25 cellular contexts compared by ENCODE assay signal in the genomic region with DNA sequence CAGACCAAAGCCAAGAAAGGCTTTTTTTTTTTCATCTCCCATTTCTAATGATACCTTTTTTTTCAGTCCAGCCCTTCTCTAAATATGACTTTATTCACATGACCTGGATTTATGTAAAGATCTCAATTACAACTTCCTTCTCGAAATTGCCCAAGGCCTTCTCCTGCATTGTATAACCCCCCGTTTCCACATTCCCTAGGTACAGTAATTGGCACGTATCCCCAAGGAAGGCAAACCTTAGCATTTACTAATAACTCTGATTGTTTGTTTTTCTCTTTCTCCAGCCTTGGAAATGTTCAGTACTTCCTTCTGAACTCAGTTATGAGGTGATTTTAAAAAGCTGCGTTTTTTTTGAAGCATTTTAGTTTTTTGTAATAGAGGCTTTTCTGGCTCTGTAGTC.
"Had no signal": no experiment of that assay in that cellular context is flagged by ENCODE, and none has a peak within 500 bp of the region (broad histone marks: within the 10 kb centered on the region; RNA-seq: fewer than 3 reads in every experiment).

No MANE protein-coding gene starts in this region.

- H3K9me3 ChIP-seq: neutrophil, right lobe of liver, tibial artery had no signal

- H3K9ac ChIP-seq: parathyroid adenoma had no signal

- DNase-seq: activated CD4-positive, alpha-beta T cell treated with anti-CD3 and anti-CD28 coated beads for 36 hours; activated CD4-positive, alpha-beta T cell treated with anti-CD3 and anti-CD28 coated beads, Interleukin-2, amount 50 U/mL, for 4 hours; activated CD8-positive, alpha-beta memory T cell treated with anti-CD3 and anti-CD28 coated beads for 24 hours; activated CD8-positive, alpha-beta memory T cell treated with anti-CD3 and anti-CD28 coated beads, Interleukin-2, amount 50 U/mL, for 4 hours; activated naive CD4-positive, alpha-beta T cell treated with anti-CD3 and anti-CD28 coated beads for 36 hours; activated T-cell treated with anti-CD3 and anti-CD28 coated beads, Interleukin-2, amount 50 U/mL, for 48 hours; amygdala; cortex of kidney; endodermal cell; heart right ventricle; islet precursor cell; midbrain; right lobe of liver; stimulated activated CD4-positive, alpha-beta T cell treated with anti-CD3 and anti-CD28 coated beads, Interleukin-1b, Interleukin-23, amount 100 ng/mL, for 48 hours; substantia nigra; T-helper 9 cell; tibial artery had no signal

- H3K27ac Mint-ChIP-seq: activated CD4-positive, alpha-beta T cell treated with anti-CD3 and anti-CD28 coated beads for 36 hours; activated naive CD4-positive, alpha-beta T cell treated with anti-CD3 and anti-CD28 coated beads for 36 hours; endodermal cell; natural killer cell treated with Interleukin-12 subunit alpha and Interleukin-12 subunit beta and Interleukin-15 and Interleukin-18, amount 100 ng/mL, for 72 hours; stimulated activated naive CD8-positive, alpha-beta T cell treated with anti-CD3 and anti-CD28 coated beads, Interleukin-15, Interleukin-2, amounts not matched to agents 100 ng/mL and 50 ng/mL, for 24 hours; WTC11 had no signal

- ATAC-seq: activated CD4-positive, alpha-beta T cell treated with anti-CD3 and anti-CD28 coated beads for 36 hours; heart right ventricle; natural killer cell treated with Interleukin-12 subunit alpha and Interleukin-12 subunit beta and Interleukin-15 and Interleukin-18, amount 100 ng/mL, for 72 hours; WTC11 had no signal

- H3K27me3 ChIP-seq: cardiac muscle cell, heart right ventricle, neutrophil, right lobe of liver, tibial artery had no signal

- H3K27ac ChIP-seq: cardiac muscle cell, epithelial cell of prostate, heart right ventricle, neutrophil, parathyroid adenoma, right lobe of liver, skin epidermis, tibial artery had no signal

- H3K36me3 Mint-ChIP-seq: natural killer cell treated with Interleukin-12 subunit alpha and Interleukin-12 subunit beta and Interleukin-15 and Interleukin-18, amount 100 ng/mL, for 72 hours; WTC11 had no signal

- H3K4me3 Mint-ChIP-seq: activated CD4-positive, alpha-beta T cell treated with anti-CD3 and anti-CD28 coated beads for 36 hours; activated naive CD4-positive, alpha-beta T cell treated with anti-CD3 and anti-CD28 coated beads for 36 hours; endodermal cell; natural killer cell treated with Interleukin-12 subunit alpha and Interleukin-12 subunit beta and Interleukin-15 and Interleukin-18, amount 100 ng/mL, for 72 hours; stimulated activated naive CD8-positive, alpha-beta T cell treated with anti-CD3 and anti-CD28 coated beads, Interleukin-15, Interleukin-2, amounts not matched to agents 100 ng/mL and 50 ng/mL, for 24 hours; WTC11 had no signal

- H3K9me3 Mint-ChIP-seq: activated naive CD4-positive, alpha-beta T cell treated with anti-CD3 and anti-CD28 coated beads for 36 hours; endodermal cell; natural killer cell treated with Interleukin-12 subunit alpha and Interleukin-12 subunit beta and Interleukin-15 and Interleukin-18, amount 100 ng/mL, for 72 hours; stimulated activated naive CD8-positive, alpha-beta T cell treated with anti-CD3 and anti-CD28 coated beads, Interleukin-15, Interleukin-2, amounts not matched to agents 100 ng/mL and 50 ng/mL, for 24 hours had no signal

- H3K4me1 ChIP-seq: heart right ventricle, parathyroid adenoma, right lobe of liver had no signal

- H3K4me3 ChIP-seq: cardiac muscle cell, heart right ventricle, right lobe of liver, skin epidermis, tibial artery had no signal

- H3K79me2 ChIP-seq: parathyroid adenoma had no signal

- H3K36me3 ChIP-seq: cardiac muscle cell, heart right ventricle, neutrophil, right lobe of liver, tibial artery had no signal

- H3K4me1 Mint-ChIP-seq: activated CD4-positive, alpha-beta T cell treated with anti-CD3 and anti-CD28 coated beads for 36 hours; endodermal cell; WTC11 had no signal

- H2AFZ ChIP-seq: parathyroid adenoma had no signal
